23 cellular contexts compared by ENCODE assay signal in genomic region chr5:2523180-2523579, GRCh38.
DNase-seq lines count a peak whose midpoint lies in the region; ATAC-seq and TF ChIP-seq lines count a peak whose summit lies in the region.
"Had no signal": no experiment of that assay in that cellular context is flagged by ENCODE, and none has a peak within 500 bp of the region (broad histone marks: within the 10 kb centered on the region; RNA-seq: fewer than 3 reads in every experiment).

No MANE protein-coding gene starts in this region.

- H3K4me1 Mint-ChIP-seq in neural progenitor cell: peaks cover 28% of the 10 kb centered on the region
- H3K4me1 Mint-ChIP-seq: CD4-positive, alpha-beta memory T cell had no signal

- peaks cover 7% of the 10 kb centered on the region for H3F3A ChIP-seq in neural progenitor cell (ENCODE audit: low read depth)

- H3K36me3 Mint-ChIP-seq in neural progenitor cell: peaks cover 3% of the 10 kb centered on the region
- H3K36me3 Mint-ChIP-seq: CD4-positive, alpha-beta memory T cell had no signal

- peak overlapping the region; percentile 34 for H3K27ac Mint-ChIP-seq in neural progenitor cell
- H3K27ac Mint-ChIP-seq: CD4-positive, alpha-beta memory T cell had no signal

- peak overlapping the region in 5 of 11 experiments; percentile 21 to 58 (median 31); a peak in 8 of 22 replicates for H3K9ac ChIP-seq in BLaER1 treated with 17β-estradiol and CSF1 and Interleukin-3, amounts not matched to agents 10 nM and 100 nM
- no peak overlapping the region for H3K9ac ChIP-seq in neural progenitor cell
- H3K9ac ChIP-seq: SK-N-SH had no signal

- no peak overlapping the region for H3K4me3 Mint-ChIP-seq in neural progenitor cell
- H3K4me3 Mint-ChIP-seq: CD4-positive, alpha-beta memory T cell had no signal

- H3K27ac ChIP-seq in BLaER1 treated with 17β-estradiol and CSF1 and Interleukin-3, amounts not matched to agents 10 nM and 100 nM: peak overlapping the region in 10 of 11 experiments; percentile 16 to 79 (median 69); a peak in 18 of 22 replicates
- H3K27ac ChIP-seq in neural progenitor cell: no peak overlapping the region

- DNase-seq in NCI-H2171 treated with DMSO at 0.1 percent for 48 hours (lab: John Stamatoyannopoulos, UW) (peak; percentile 68), neural progenitor cell (ENCODE audit: low spot score) (no peak), cerebellar nuclear complex (lab: John Stamatoyannopoulos, UW) (no peak)
- no peak for DNase-seq in activated CD4-positive, alpha-beta T cell treated with anti-CD3 and anti-CD28 coated beads, Interleukin-2, amount 50 U/mL, for 1 hour
- DNase-seq: C1 segment of cervical spinal cord; CD4-positive, alpha-beta memory T cell; COR-L47; EL; GDM1; NCI-H1105; NCI-H146; NCI-H1930; NCI-H2107; NCI-H526 treated with DMSO at 0.1 percent for 48 hours; SK-N-SH; SW 1271 had no signal

- H3K27me3 ChIP-seq in BLaER1 treated with 17β-estradiol and CSF1 and Interleukin-3, amounts not matched to agents 10 nM and 100 nM: no peaks in the 10 kb centered on the region
- H3K27me3 ChIP-seq in neural progenitor cell: no peaks in the 10 kb centered on the region

- peaks cover 0 to 7% (median 0%) of the 10 kb centered on the region in 11 experiments; a peak in 3 of 22 replicates for H3K36me3 ChIP-seq in BLaER1 treated with 17β-estradiol and CSF1 and Interleukin-3, amounts not matched to agents 10 nM and 100 nM
- H3K36me3 ChIP-seq in neural progenitor cell: no peaks in the 10 kb centered on the region

- peak overlapping the region in 6 of 10 experiments; percentile 2 to 31 (median 13); a peak in 6 of 20 replicates for H3K4me3 ChIP-seq in BLaER1 treated with 17β-estradiol and CSF1 and Interleukin-3, amounts not matched to agents 10 nM and 100 nM
- H3K4me3 ChIP-seq in neural progenitor cell: no peak overlapping the region
- H3K4me3 ChIP-seq: GM12878, K562 had no signal

- peaks cover 10% of the 10 kb centered on the region for H3K9me3 Mint-ChIP-seq in neural progenitor cell

- H3K9me3 ChIP-seq in BLaER1 treated with 17β-estradiol and CSF1 and Interleukin-3, amounts not matched to agents 10 nM and 100 nM (replicated peaks in 1 of 11): peaks cover 8 to 59% (median 41%) of the 10 kb centered on the region in 11 experiments; a peak in 21 of 22 replicates
- H3K9me3 ChIP-seq in neural progenitor cell (ENCODE audit: low read depth): no peaks in the 10 kb centered on the region
- H3K9me3 ChIP-seq: SK-N-SH had no signal

- H3K4me1 ChIP-seq in BLaER1 treated with 17β-estradiol and CSF1 and Interleukin-3, amounts not matched to agents 10 nM and 100 nM: peaks cover 20 to 58% (median 37%) of the 10 kb centered on the region in 10 experiments
- H3K4me1 ChIP-seq in neural progenitor cell: no peaks in the 10 kb centered on the region

- H3K79me2 ChIP-seq in neural progenitor cell (ENCODE audit: low read depth): no peaks in the 10 kb centered on the region

- no peak overlapping the region for H2AFZ ChIP-seq in neural progenitor cell (replicated peaks)

- H3K4me2 ChIP-seq in BLaER1 treated with 17β-estradiol and CSF1 and Interleukin-3, amounts not matched to agents 10 nM and 100 nM: peak overlapping the region; percentile 28 to 84 (median 72)
- H3K4me2 ChIP-seq in neural progenitor cell: no peak overlapping the region
- H3K4me2 ChIP-seq: SK-N-SH had no signal

- H4K20me1 ChIP-seq in BLaER1 treated with 17β-estradiol and CSF1 and Interleukin-3, amounts not matched to agents 10 nM and 100 nM: no peaks in the 10 kb centered on the region
- H4K20me1 ChIP-seq in neural progenitor cell (ENCODE audit: low read depth): no peaks in the 10 kb centered on the region

- TF ChIP-seq CTCF in neural progenitor cell (IDR thresholded peaks at IDR 0.05): no peak

- peaks cover 15% of the 10 kb centered on the region for H3K27me3 Mint-ChIP-seq in neural progenitor cell (ENCODE audit: insufficient read depth, low read depth)
- H3K27me3 Mint-ChIP-seq: CD4-positive, alpha-beta memory T cell had no signal

- ATAC-seq in esophagus mucosa (peak; percentile 26), HG03565 (IDR thresholded peaks at IDR 0.05; ENCODE audit: unreplicated experiment) (no peak), HG03039 (IDR thresholded peaks at IDR 0.05; ENCODE audit: unreplicated experiment) (no peak)
- ATAC-seq: GM12878, K562, Panc1 had no signal
